In genomic region chr1:223709598-223709997, GRCh38 we compare ENCODE assay signal across 11 cellular contexts. TPM values are rescaled to one million over a fixed set of nuclear protein-coding genes. Genes with fewer than 3 reads are reported as not detected.
DNase-seq lines count a peak whose midpoint lies in the region; ATAC-seq and TF ChIP-seq lines count a peak whose summit lies in the region.
"Had no signal": no experiment of that assay in that cellular context is flagged by ENCODE, and none has a peak within 500 bp of the region (broad histone marks: within the 10 kb centered on the region; RNA-seq: fewer than 3 reads in every experiment).

No MANE protein-coding gene starts in this region.

- ATAC-seq in HCT116 (no peak), HG02840 (IDR thresholded peaks at IDR 0.05; ENCODE audit: low FRiP score, unreplicated experiment) (no peak), HG03097 (IDR thresholded peaks at IDR 0.05; ENCODE audit: low FRiP score, unreplicated experiment) (no peak), HG02642 (IDR thresholded peaks at IDR 0.05; ENCODE audit: poor library complexity, unreplicated experiment) (no peak)

- DNase-seq in AG09309 (ENCODE audit: low read depth) (no peak), HCT116 (ENCODE audit: low read depth, low spot score) (no peak), astrocyte of the cerebellum (ENCODE audit: low read depth) (no peak), hepatocyte (ENCODE audit: low spot score) (no peak), mesenteric fat pad (ENCODE audit: low spot score) (no peak)
- DNase-seq: activated CD8-positive, alpha-beta memory T cell treated with anti-CD3 and anti-CD28 coated beads, Interleukin-2, amount 50 U/mL, for 4 hours; midbrain; T-helper 9 cell had no signal

- 78% methylated on average over 3 of the region's 3 CpGs for WGBS in hepatocyte (ENCODE audit: low lambda C conversion rate, missing lambda C conversion rate)

- H3K4me3 ChIP-seq in AG09309 (ENCODE audit: control insufficient read depth, low read depth, low read length) = no peak overlapping the region
- no peak overlapping the region for H3K4me3 ChIP-seq in HCT116 (replicated peaks in 1 of 2; ENCODE audit: low read depth in 1 of 2, low read length in 2 of 2)
- no peak overlapping the region for H3K4me3 ChIP-seq in astrocyte of the cerebellum (ENCODE audit: low read depth, low read length)
- H3K4me3 ChIP-seq in hepatocyte = no peak overlapping the region

- H3K36me3 ChIP-seq in HCT116 (ENCODE audit: control insufficient read depth in 1 of 2, insufficient read depth in 2 of 2, low read length in 2 of 2) (no peaks in the 10 kb centered on the region), hepatocyte (replicated peaks; ENCODE audit: insufficient read depth, low read depth) (no peaks in the 10 kb centered on the region)

- H3K9me3 ChIP-seq in HCT116 (ENCODE audit: control insufficient read depth in 1 of 2, insufficient read depth in 1 of 2, low read depth in 1 of 2, low read length in 2 of 2) = no peaks in the 10 kb centered on the region
- H3K9me3 ChIP-seq in hepatocyte (ENCODE audit: low read depth) = no peaks in the 10 kb centered on the region

- RAD21 ChIA-PET in HCT116 (lab: Charles Lee; ENCODE audit: low non-redundant PET in 1 of 2, low total read pairs in 2 of 2, uncharacterized antibody in 2 of 2, unreplicated experiment in 2 of 2) = no interaction called here

- BruUV-seq in HCT116 (replicated peaks; lab: Mats Ljungman, UMichigan) = no TSS peak

- H3K79me2 ChIP-seq in HCT116 (ENCODE audit: insufficient read depth, low read length) = peaks cover 28% of the 10 kb centered on the region
- peaks cover 23% of the 10 kb centered on the region for H3K79me2 ChIP-seq in hepatocyte

- POLR2A ChIA-PET in HCT116 (lab: Charles Lee) = interaction anchor here (1.2 kb wide), 1 partner anchor 8 kb away, joined by 3 read pairs; no protein-coding TSS in a partner anchor

- no peak for TF ChIP-seq POLR2A in HCT116 (IDR thresholded peaks at IDR 0.05; ENCODE audit: borderline replicate concordance, extremely low read depth, insufficient read depth, insufficient read length)

- CTCF ChIA-PET in HCT116 (lab: Charles Lee) = interaction anchor here (1.3 to 2.5 kb wide), 2 partner anchors 11 to 40 kb away, joined by 3 to 11 read pairs; no protein-coding TSS in a partner anchor

- no peaks in the 10 kb centered on the region for H3K9me2 ChIP-seq in HCT116 (ENCODE audit: insufficient read depth)
- H3K9me2 ChIP-seq in hepatocyte (replicated peaks; ENCODE audit: insufficient read depth) = no peaks in the 10 kb centered on the region

- peak overlapping the region; percentile 22; the same call in 1 of the 2 replicates for H3K4me2 ChIP-seq in HCT116 (ENCODE audit: low read length)
- no peak overlapping the region for H3K4me2 ChIP-seq in hepatocyte

- H3K27me3 ChIP-seq in HCT116 (ENCODE audit: insufficient read depth, low read length) = no peaks in the 10 kb centered on the region
- H3K27me3 ChIP-seq in hepatocyte = no peaks in the 10 kb centered on the region

- intact Hi-C loops in HCT116 (cut with micrococcal nuclease) = no loop called here

- H3K4me1 ChIP-seq in HCT116 (ENCODE audit: control insufficient read depth in 1 of 2, insufficient read depth in 2 of 2, low read length in 2 of 2) (peaks cover 55 to 87% of the 10 kb centered on the region in 2 experiments), hepatocyte (ENCODE audit: insufficient read depth) (peaks cover 45% of the 10 kb centered on the region)

- in situ Hi-C loops in astrocyte of the cerebellum (cut with HindIII; ENCODE audit: low sequenced_read_pairs) = no loop called here

- no peak for TF ChIP-seq RAD21 in HCT116 (IDR thresholded peaks at IDR 0.05; ENCODE audit: low read depth)

- H2AFZ ChIP-seq in HCT116 (ENCODE audit: low read depth, low read length, poor library complexity, severe bottlenecking) (no peak overlapping the region), hepatocyte (no peak overlapping the region)

- H4K20me1 ChIP-seq in HCT116 (ENCODE audit: insufficient read depth) (no peaks in the 10 kb centered on the region), hepatocyte (ENCODE audit: insufficient read depth, poor library complexity, severe bottlenecking) (no peaks in the 10 kb centered on the region)

- no peak overlapping the region for H3K9ac ChIP-seq in HCT116 (ENCODE audit: low read length)

- peak overlapping the region; percentile 84; the same call in 1 of the 2 replicates for H3K27ac ChIP-seq in HCT116 (ENCODE audit: low read depth, low read length)
- H3K27ac ChIP-seq in hepatocyte = no peak overlapping the region

- TF ChIP-seq CTCF in AG09309 (IDR thresholded peaks at IDR 0.05; ENCODE audit: control insufficient read depth, insufficient read depth, low read depth, low read length, missing control alignments) = peak; percentile 53
- TF ChIP-seq CTCF in HCT116 (IDR thresholded peaks at IDR 0.05 in 2 of 3, conservative IDR thresholded peaks at IDR 0.05 in 1 of 3; ENCODE audit: borderline replicate concordance in 1 of 3, insufficient read depth in 1 of 3, low read depth in 2 of 3, low read length in 2 of 3) = peak in 2 of 3 experiments; percentile 59 to 64; a peak in 4 of 6 replicates
- TF ChIP-seq CTCF in astrocyte of the cerebellum (IDR thresholded peaks at IDR 0.05; ENCODE audit: low read depth, low read length, missing control alignments) = peak; percentile 50
- TF ChIP-seq CTCF in hepatocyte (IDR thresholded peaks at IDR 0.05; ENCODE audit: poor library complexity) = peak; percentile 48

TF ChIP-seq in HCT116, 20 proteins besides CTCF, POLR2A, EP300 and RAD21 (continues in another document):
- no peak for TF ChIP-seq SP1 (IDR thresholded peaks at IDR 0.05; ENCODE audit: low read depth)
- no peak for TF ChIP-seq SIN3A (IDR thresholded peaks at IDR 0.05; ENCODE audit: low read depth)
- TF ChIP-seq FOSL1 (IDR thresholded peaks at IDR 0.05; ENCODE audit: low read depth) = no peak
- TF ChIP-seq TCF7L2 (IDR thresholded peaks at IDR 0.05; ENCODE audit: borderline replicate concordance, extremely low read depth, insufficient read depth, insufficient read length) = no peak
- TF ChIP-seq ATF3 (IDR thresholded peaks at IDR 0.05) = no peak
- no peak for TF ChIP-seq EZH2phosphoT487 (IDR thresholded peaks at IDR 0.05; ENCODE audit: borderline replicate concordance)
- TF ChIP-seq ZBTB33 (IDR thresholded peaks at IDR 0.05; ENCODE audit: extremely low read depth, insufficient replicate concordance, low read length) = no peak
- TF ChIP-seq ELF1 (IDR thresholded peaks at IDR 0.05; ENCODE audit: borderline replicate concordance, low read depth) = no peak
- TF ChIP-seq JUND (IDR thresholded peaks at IDR 0.05) = no peak
- no peak for TF ChIP-seq EZH2 (IDR thresholded peaks at IDR 0.05)
- TF ChIP-seq POLR2AphosphoS5 (IDR thresholded peaks at IDR 0.05; ENCODE audit: low read depth, low read length) = no peak
- no peak for TF ChIP-seq REST (IDR thresholded peaks at IDR 0.05; ENCODE audit: low read depth)
- no peak for TF ChIP-seq CBX3 (IDR thresholded peaks at IDR 0.05; ENCODE audit: low read depth)
- TF ChIP-seq SRF (IDR thresholded peaks at IDR 0.05; ENCODE audit: low read depth) = no peak
- TF ChIP-seq ZFX (IDR thresholded peaks at IDR 0.05) = no peak

RNA-seq across cellular contexts. Expression of gene CAPN2, which starts 2.7 kb away (rescaled TPM):
- total RNA-seq in HCT116 (2021; ENCODE audit: unreplicated experiment) (173 TPM), hepatocyte (123 and 147 TPM in 2 replicates), mesenteric fat pad (190 TPM)
- polyA plus RNA-seq in HCT116 (2012) = 180 and 187 TPM in 2 replicates
- 161 and 162 TPM in 2 replicates for polyA plus RNA-seq in hepatocyte

RNA-seq across cellular contexts. Expression of gene CAPN8, which starts 44.1 kb away (rescaled TPM):
- total RNA-seq in HCT116 (2021; ENCODE audit: unreplicated experiment) = 0.54 TPM
- 0.17 and 0.25 TPM in 2 replicates for polyA plus RNA-seq in HCT116 (2012)
- 10.8 and 16.4 TPM in 2 replicates for total RNA-seq in hepatocyte
- 18.0 and 28.6 TPM in 2 replicates for polyA plus RNA-seq in hepatocyte
- not detected for total RNA-seq in mesenteric fat pad
